ENCODE assay signal across 25 cellular contexts in genomic region chr9:114629563-114630090, GRCh38. TPM values are rescaled to one million over a fixed set of nuclear protein-coding genes. Genes with fewer than 3 reads are reported as not detected.
DNase-seq lines count a peak whose midpoint lies in the region; ATAC-seq lines count a peak whose summit lies in the region.
"Had no signal": no experiment of that assay in that cellular context is flagged by ENCODE, and none has a peak within 500 bp of the region (broad histone marks: within the 10 kb centered on the region; RNA-seq: fewer than 3 reads in every experiment).

No MANE protein-coding gene starts in this region.

- no peak for DNase-seq in activated T-cell treated with anti-CD3 and anti-CD28 coated beads, Interleukin-2, amount 50 U/mL, for 24 hours
- no peak for DNase-seq in activated T-cell treated with anti-CD3 and anti-CD28 coated beads, Interleukin-2, amount 50 U/mL, for 72 hours
- peak; percentile 10 for DNase-seq in kidney tubule cell (ENCODE audit: low spot score)
- no peak for DNase-seq in ecto neural progenitor cell (ENCODE audit: low spot score)
- DNase-seq in NCI-H1436 treated with DMSO at 0.1 percent for 48 hours (lab: John Stamatoyannopoulos, UW), result no peak
- no peak for DNase-seq in epidermal melanocyte (ENCODE audit: insufficient read length, low spot score)
- DNase-seq: 8988T, ACHN, BE2C, DMS153, DND-41, H9, HFFc6, KG1, MG63, NCI-H1694 treated with DMSO at 0.1 percent for 48 hours, NCI-H2081, NCI-H2227 treated with DMSO at 0.1 percent for 48 hours, NCI-H526 treated with DMSO at 0.1 percent for 48 hours, SK-N-SH had no signal

- no peaks in the 10 kb centered on the region for H3K9me3 Mint-ChIP-seq in activated T-cell treated with anti-CD3 and anti-CD28 coated beads, Interleukin-2, amount 50 U/mL, for 24 hours
- H3K9me3 Mint-ChIP-seq in activated T-cell treated with anti-CD3 and anti-CD28 coated beads, Interleukin-2, amount 50 U/mL, for 72 hours, result no peaks in the 10 kb centered on the region
- no peaks in the 10 kb centered on the region for H3K9me3 Mint-ChIP-seq in activated T-helper 17 cell treated with anti-CD3 and anti-CD28 coated beads, Interleukin-2, amount 50 U/mL, for 72 hours
- H3K9me3 Mint-ChIP-seq: CD14-positive monocyte, GM23338, H9, HFFc6 had no signal

- H3K36me3 Mint-ChIP-seq in activated T-cell treated with anti-CD3 and anti-CD28 coated beads, Interleukin-2, amount 50 U/mL, for 24 hours (ENCODE audit: low read depth), result peaks cover 91% of the 10 kb centered on the region
- H3K36me3 Mint-ChIP-seq in activated T-cell treated with anti-CD3 and anti-CD28 coated beads, Interleukin-2, amount 50 U/mL, for 72 hours (ENCODE audit: insufficient read depth in 2 of 2), result peaks cover under 1 to 17% of the 10 kb centered on the region in 2 donors
- peaks cover 93% of the 10 kb centered on the region for H3K36me3 Mint-ChIP-seq in activated T-helper 17 cell treated with anti-CD3 and anti-CD28 coated beads, Interleukin-2, amount 50 U/mL, for 72 hours (ENCODE audit: low read depth)

- H3K4me1 Mint-ChIP-seq in activated T-cell treated with anti-CD3 and anti-CD28 coated beads, Interleukin-2, amount 50 U/mL, for 24 hours (ENCODE audit: low read depth), result no peaks in the 10 kb centered on the region
- H3K4me1 Mint-ChIP-seq in activated T-cell treated with anti-CD3 and anti-CD28 coated beads, Interleukin-2, amount 50 U/mL, for 72 hours (ENCODE audit: low read depth), result no peaks in the 10 kb centered on the region
- no peaks in the 10 kb centered on the region for H3K4me1 Mint-ChIP-seq in activated T-helper 17 cell treated with anti-CD3 and anti-CD28 coated beads, Interleukin-2, amount 50 U/mL, for 72 hours
- H3K4me1 Mint-ChIP-seq: GM23338, H9 had no signal

- no peak overlapping the region for H3K4me3 Mint-ChIP-seq in activated T-cell treated with anti-CD3 and anti-CD28 coated beads, Interleukin-2, amount 50 U/mL, for 24 hours
- no peak overlapping the region for H3K4me3 Mint-ChIP-seq in activated T-cell treated with anti-CD3 and anti-CD28 coated beads, Interleukin-2, amount 50 U/mL, for 72 hours
- H3K4me3 Mint-ChIP-seq in activated T-helper 17 cell treated with anti-CD3 and anti-CD28 coated beads, Interleukin-2, amount 50 U/mL, for 72 hours, result no peak overlapping the region
- H3K4me3 Mint-ChIP-seq: CD14-positive monocyte, GM23338, H9, HFFc6 had no signal

- H3K27me3 Mint-ChIP-seq in activated T-cell treated with anti-CD3 and anti-CD28 coated beads, Interleukin-2, amount 50 U/mL, for 24 hours, result no peaks in the 10 kb centered on the region
- no peaks in the 10 kb centered on the region for H3K27me3 Mint-ChIP-seq in activated T-cell treated with anti-CD3 and anti-CD28 coated beads, Interleukin-2, amount 50 U/mL, for 72 hours (ENCODE audit: low read depth)
- no peaks in the 10 kb centered on the region for H3K27me3 Mint-ChIP-seq in activated T-helper 17 cell treated with anti-CD3 and anti-CD28 coated beads, Interleukin-2, amount 50 U/mL, for 72 hours

- no peak for ATAC-seq in activated T-cell treated with anti-CD3 and anti-CD28 coated beads, Interleukin-2, amount 50 U/mL, for 72 hours (replicated peaks in 1 of 2)
- no peak for ATAC-seq in activated T-helper 17 cell treated with anti-CD3 and anti-CD28 coated beads, Interleukin-2, amount 50 U/mL, for 72 hours (replicated peaks)
- ATAC-seq in GM19351 (IDR thresholded peaks at IDR 0.05; ENCODE audit: unreplicated experiment), result no peak
- ATAC-seq: GM23338 had no signal

- H3K27ac Mint-ChIP-seq in activated T-cell treated with anti-CD3 and anti-CD28 coated beads, Interleukin-2, amount 50 U/mL, for 24 hours, result peak overlapping the region; percentile 22
- H3K27ac Mint-ChIP-seq in activated T-cell treated with anti-CD3 and anti-CD28 coated beads, Interleukin-2, amount 50 U/mL, for 72 hours, result no peak overlapping the region
- peak overlapping the region; percentile 47 for H3K27ac Mint-ChIP-seq in activated T-helper 17 cell treated with anti-CD3 and anti-CD28 coated beads, Interleukin-2, amount 50 U/mL, for 72 hours
- H3K27ac Mint-ChIP-seq: GM23338, H9, HFFc6 had no signal

RNA-seq across cellular contexts. Expression of gene TMEM268, which starts 18.5 kb away (rescaled TPM):
- total RNA-seq in activated T-cell treated with anti-CD3 and anti-CD28 coated beads, Interleukin-2, amount 50 U/mL, for 72 hours, result 10 to 100 TPM; 36.0 to 39.2 TPM
- total RNA-seq in activated T-helper 17 cell treated with anti-CD3 and anti-CD28 coated beads, Interleukin-2, amount 50 U/mL, for 72 hours, result 10 to 100 TPM; 12.6 to 21.0 TPM

RNA-seq across cellular contexts. Expression of gene TEX53, which starts 28.0 kb away (rescaled TPM):
- total RNA-seq in activated T-cell treated with anti-CD3 and anti-CD28 coated beads, Interleukin-2, amount 50 U/mL, for 72 hours, result not detected
- total RNA-seq in activated T-helper 17 cell treated with anti-CD3 and anti-CD28 coated beads, Interleukin-2, amount 50 U/mL, for 72 hours, result not detected
- total RNA-seq: GM23338, H9, HFFc6, NCI-H460 had no signal

RNA-seq across cellular contexts. Expression of gene ATP6V1G1, which starts 42.1 kb away (rescaled TPM):
- total RNA-seq in activated T-cell treated with anti-CD3 and anti-CD28 coated beads, Interleukin-2, amount 50 U/mL, for 72 hours, result 10 to 100 TPM; 37.3 to 39.4 TPM
- total RNA-seq in activated T-helper 17 cell treated with anti-CD3 and anti-CD28 coated beads, Interleukin-2, amount 50 U/mL, for 72 hours, result 10 to 100 TPM; 33.5 to 37.9 TPM

RNA-seq across cellular contexts. Expression of gene TEX48, which starts 52.4 kb away (rescaled TPM):
- total RNA-seq in activated T-cell treated with anti-CD3 and anti-CD28 coated beads, Interleukin-2, amount 50 U/mL, for 72 hours, result 1 to 10 TPM; 1.4 to 1.7 TPM
- under 1 TPM; 0.42 to 0.67 TPM for total RNA-seq in activated T-helper 17 cell treated with anti-CD3 and anti-CD28 coated beads, Interleukin-2, amount 50 U/mL, for 72 hours
- total RNA-seq: GM23338, H9, HFFc6, NCI-H460 had no signal
